ENCODE assay signal across 20 cellular contexts in genomic region chr4:25771672-25772071, GRCh38.
"Had no signal": no experiment of that assay in that cellular context is flagged by ENCODE, and none has a peak within 500 bp of the region (broad histone marks: within the 10 kb centered on the region; RNA-seq: fewer than 3 reads in every experiment).

No MANE protein-coding gene starts in this region.

- H3K27ac ChIP-seq: gastrocnemius medialis, lower lobe of right lung, neural progenitor cell, prostate gland, right atrium auricular region, sigmoid colon, testis, tibial artery had no signal

- H3K4me1 ChIP-seq: gastrocnemius medialis, prostate gland, right atrium auricular region, sigmoid colon, testis, tibial artery had no signal

- DNase-seq: cortex of kidney; effector CD4-positive, alpha-beta T cell; foreskin fibroblast; gastrocnemius medialis; head of caudate nucleus; left ventricle myocardium superior; lower lobe of right lung; sigmoid colon; stimulated activated CD4-positive, alpha-beta T cell treated with anti-CD3 and anti-CD28 coated beads, Interleukin-4, amount 100 ng/mL, for 4 hours; stimulated activated naive CD8-positive, alpha-beta T cell treated with anti-CD3 and anti-CD28 coated beads, Interleukin-15, Interleukin-2, amounts not matched to agents 100 U/mL and 50 U/mL, for 24 hours; substantia nigra; testis; tibial artery had no signal

- H3K4me3 ChIP-seq: gastrocnemius medialis, lower lobe of right lung, neural progenitor cell, prostate gland, right atrium auricular region, sigmoid colon, testis, tibial artery had no signal

- H3K9ac ChIP-seq: neural progenitor cell had no signal

- H3K4me2 ChIP-seq: neural progenitor cell had no signal

- H3K27me3 ChIP-seq: gastrocnemius medialis, neural progenitor cell, right atrium auricular region, sigmoid colon, testis, tibial artery had no signal

- H3K36me3 ChIP-seq: gastrocnemius medialis, neural progenitor cell, prostate gland, right atrium auricular region, sigmoid colon, tibial artery had no signal

- H3K9me3 ChIP-seq: gastrocnemius medialis, lower lobe of right lung, prostate gland, right atrium auricular region, sigmoid colon, testis, tibial artery had no signal

- H2AFZ ChIP-seq: neural progenitor cell had no signal

- ATAC-seq: esophagus mucosa; gastrocnemius medialis; left ventricle myocardium superior; natural killer cell treated with Interleukin-12 subunit alpha and Interleukin-12 subunit beta and Interleukin-15 and Interleukin-18, amount 100 ng/mL, for 72 hours; stimulated activated memory B cell treated with anti-CD40 and anti-IgM and Interleukin-4, amounts not matched to agents 10 μg/mL and 1 μg/mL and 100 μg/mL, for 72 hours; stimulated activated naive CD8-positive, alpha-beta T cell treated with anti-CD3 and anti-CD28 coated beads, Interleukin-15, Interleukin-2, amounts not matched to agents 100 U/mL and 50 U/mL, for 24 hours had no signal

- FAIRE-seq: keratinocyte had no signal
